In the genomic region with DNA sequence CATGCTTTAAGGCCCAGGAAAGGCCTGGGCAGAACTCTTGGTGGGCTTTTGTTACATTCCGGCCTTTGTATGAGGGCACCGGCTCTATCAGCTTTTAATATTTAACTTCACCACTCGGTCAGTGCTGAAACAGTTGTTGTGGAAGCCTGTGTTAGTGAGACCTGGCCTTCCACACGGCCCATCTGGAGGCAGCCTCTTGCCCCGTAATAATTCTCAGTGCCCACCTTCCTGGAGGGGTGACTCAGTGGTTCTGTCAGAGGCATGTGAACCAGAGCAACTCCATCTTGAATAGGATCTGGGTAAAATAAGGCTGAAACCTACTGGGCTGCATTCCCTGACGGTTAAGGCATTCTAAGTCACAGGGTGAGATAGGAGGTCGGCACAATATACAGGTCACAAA, we compare ENCODE assay signal across 24 cellular contexts.
"Had no signal": no experiment of that assay in that cellular context is flagged by ENCODE, and none has a peak within 500 bp of the region (broad histone marks: within the 10 kb centered on the region; RNA-seq: fewer than 3 reads in every experiment).

No MANE protein-coding gene starts in this region.

- DNase-seq: cerebellar nuclear complex; dorsolateral prefrontal cortex; effector CD4-positive, alpha-beta T cell; foreskin fibroblast; gastrocnemius medialis; head of caudate nucleus; kidney; left ventricle myocardium inferior; lower lobe of right lung; naive thymus-derived CD8-positive, alpha-beta T cell; pancreas; stimulated activated CD4-positive, alpha-beta T cell treated with anti-CD3 and anti-CD28 coated beads, Interleukin-12 subunit alpha, Interleukin-12 subunit beta, amount 100 ng/mL, for 4 hours; stimulated activated CD4-positive, alpha-beta T cell treated with anti-CD3 and anti-CD28 coated beads, Interleukin-2, amount 100 ng/mL, for 24 hours; stimulated activated CD4-positive, alpha-beta T cell treated with anti-CD3 and anti-CD28 coated beads, Interleukin-4, amount 100 ng/mL, for 24 hours; stimulated activated naive CD4-positive, alpha-beta T cell treated with Interleukin-2 at 50 U/mL for 16 hours; stomach; thyroid gland; upper lobe of left lung had no signal

- H3K36me3 Mint-ChIP-seq: naive thymus-derived CD8-positive, alpha-beta T cell; stimulated activated effector memory CD8-positive, alpha-beta T cell treated with anti-CD3 and anti-CD28 coated beads, Interleukin-12 subunit alpha, Interleukin-12 subunit beta, amount 100 ng/mL, for 72 hours had no signal

- H3K27me3 ChIP-seq: gastrocnemius medialis, neutrophil, pancreas, stomach, thyroid gland, upper lobe of left lung had no signal

- H3K9me3 Mint-ChIP-seq: stimulated activated effector memory CD8-positive, alpha-beta T cell treated with anti-CD3 and anti-CD28 coated beads, Interleukin-12 subunit alpha, Interleukin-12 subunit beta, amount 100 ng/mL, for 72 hours had no signal

- H3K4me3 Mint-ChIP-seq: naive thymus-derived CD8-positive, alpha-beta T cell; stimulated activated effector memory CD8-positive, alpha-beta T cell treated with anti-CD3 and anti-CD28 coated beads, Interleukin-12 subunit alpha, Interleukin-12 subunit beta, amount 100 ng/mL, for 72 hours had no signal

- H3K4me1 ChIP-seq: gastrocnemius medialis, left ventricle myocardium inferior, lower lobe of right lung, thyroid gland, upper lobe of left lung had no signal

- H3K9me3 ChIP-seq: gastrocnemius medialis, left ventricle myocardium inferior, lower lobe of right lung, neutrophil, pancreas, stomach, thyroid gland, upper lobe of left lung had no signal

- H3K36me3 ChIP-seq: gastrocnemius medialis, left ventricle myocardium inferior, lower lobe of right lung, neutrophil, pancreas, stomach, thyroid gland, upper lobe of left lung had no signal

- H3K4me3 ChIP-seq: dorsolateral prefrontal cortex, gastrocnemius medialis, left ventricle myocardium inferior, lower lobe of right lung, pancreas, smooth muscle cell, stomach, thyroid gland, upper lobe of left lung had no signal

- H3K27me3 Mint-ChIP-seq: naive thymus-derived CD8-positive, alpha-beta T cell had no signal

- H3K4me1 Mint-ChIP-seq: naive thymus-derived CD8-positive, alpha-beta T cell; stimulated activated effector memory CD8-positive, alpha-beta T cell treated with anti-CD3 and anti-CD28 coated beads, Interleukin-12 subunit alpha, Interleukin-12 subunit beta, amount 100 ng/mL, for 72 hours had no signal

- H3K27ac Mint-ChIP-seq: naive thymus-derived CD8-positive, alpha-beta T cell; stimulated activated effector memory CD8-positive, alpha-beta T cell treated with anti-CD3 and anti-CD28 coated beads, Interleukin-12 subunit alpha, Interleukin-12 subunit beta, amount 100 ng/mL, for 72 hours had no signal

- H3K27ac ChIP-seq: dorsolateral prefrontal cortex, epithelial cell of prostate, gastrocnemius medialis, left ventricle myocardium inferior, lower lobe of right lung, neutrophil, pancreas, stomach, thyroid gland, upper lobe of left lung had no signal

- ATAC-seq: esophagus mucosa; gastrocnemius medialis; lower lobe of right lung; naive thymus-derived CD8-positive, alpha-beta T cell; sciatic nerve; stimulated activated effector memory CD8-positive, alpha-beta T cell treated with anti-CD3 and anti-CD28 coated beads, Interleukin-12 subunit alpha, Interleukin-12 subunit beta, amount 100 ng/mL, for 72 hours had no signal
